In genomic region chr14:94564381-94564780, GRCh38 we compare ENCODE assay signal across 2 cellular contexts.
TF ChIP-seq lines count a peak whose summit lies in the region.

No MANE protein-coding gene starts in this region.

TF ChIP-seq in GM12878, 131 proteins besides CTCF, POLR2A, EP300 and RAD21:
- peak; percentile 52 for TF ChIP-seq ZBTB40 (IDR thresholded peaks at IDR 0.05; ENCODE audit: borderline replicate concordance)
- TF ChIP-seq HCFC1 (IDR thresholded peaks at IDR 0.05; ENCODE audit: low read length) = no peak
TF ChIP-seq in GM12878: peak in this region for 1.

TF ChIP-seq in HepG2, 621 proteins besides CTCF, POLR2A, EP300 and RAD21:
- TF ChIP-seq FOXA1 (IDR thresholded peaks at IDR 0.05) (no peak), FOXA1 (CRISPR knock-in tag; IDR thresholded peaks at IDR 0.05) (peak; percentile 44), ZNF720 (CRISPR knock-in tag; IDR thresholded peaks at IDR 0.05) (no peak), ZC3H4 (CRISPR knock-in tag; IDR thresholded peaks at IDR 0.05; ENCODE audit: borderline replicate concordance) (no peak), CHD4 (IDR thresholded peaks at IDR 0.05; ENCODE audit: borderline replicate concordance, low read length) (peak; percentile 46; the same call in 1 of the 2 replicates), PHF21A (CRISPR knock-in tag; IDR thresholded peaks at IDR 0.05) (peak; percentile 19; the same call in 1 of the 2 replicates), HNF1A (IDR thresholded peaks at IDR 0.05; ENCODE audit: low read depth) (peak; percentile 33; the same call in 1 of the 2 replicates), HNF1A (CRISPR knock-in tag; IDR thresholded peaks at IDR 0.05; ENCODE audit: borderline replicate concordance) (peak; percentile 39; the same call in 1 of the 2 replicates), ZNF589 (CRISPR knock-in tag; conservative IDR thresholded peaks at IDR 0.05) (no peak), ZNF747 (CRISPR knock-in tag; IDR thresholded peaks at IDR 0.05; ENCODE audit: borderline replicate concordance) (no peak), SOX6 (IDR thresholded peaks at IDR 0.05) (no peak), SOX6 (CRISPR knock-in tag; IDR thresholded peaks at IDR 0.05) (peak; percentile 43; the same call in 1 of the 2 replicates), ZBTB40 (IDR thresholded peaks at IDR 0.05) (peak; percentile 90), ZBTB40 (CRISPR knock-in tag; IDR thresholded peaks at IDR 0.05) (peak; percentile 99), ATF5 (CRISPR knock-in tag; IDR thresholded peaks at IDR 0.05; ENCODE audit: low read depth) (no peak), NFIC (IDR thresholded peaks at IDR 0.05; ENCODE audit: low read length) (peak; percentile 62), SOX13 (IDR thresholded peaks at IDR 0.05) (no peak), SOX13 (CRISPR knock-in tag; conservative IDR thresholded peaks at IDR 0.05 in 1 of 2, IDR thresholded peaks at IDR 0.05 in 1 of 2) (peak in 1 of 2 experiments; percentile 67; a peak in 1 of 4 replicates), ZBTB7B (CRISPR knock-in tag; IDR thresholded peaks at IDR 0.05) (0 out of 2 replicates have a peak, but pooled peaks have one; percentile 25), NR2F6 (IDR thresholded peaks at IDR 0.05) (peak; percentile 42; the same call in 1 of the 2 replicates), NR2F6 (CRISPR knock-in tag; IDR thresholded peaks at IDR 0.05) (no peak), ZNF652 (CRISPR knock-in tag; IDR thresholded peaks at IDR 0.05; ENCODE audit: borderline replicate concordance, low read depth) (peak; percentile 77; the same call in 1 of the 2 replicates), GATAD2A (CRISPR knock-in tag; IDR thresholded peaks at IDR 0.05) (0 out of 2 replicates have a peak, but pooled peaks have one; percentile 18), TCF7 (IDR thresholded peaks at IDR 0.05; ENCODE audit: low read depth) (peak; percentile 49), TOE1 (CRISPR knock-in tag; IDR thresholded peaks at IDR 0.05) (no peak), RARA (CRISPR knock-in tag; IDR thresholded peaks at IDR 0.05) (0 out of 2 replicates have a peak, but pooled peaks have one; percentile 10), RCOR2 (CRISPR knock-in tag; IDR thresholded peaks at IDR 0.05) (0 out of 2 replicates have a peak, but pooled peaks have one; percentile 34)
- TF ChIP-seq, protein P1, sequence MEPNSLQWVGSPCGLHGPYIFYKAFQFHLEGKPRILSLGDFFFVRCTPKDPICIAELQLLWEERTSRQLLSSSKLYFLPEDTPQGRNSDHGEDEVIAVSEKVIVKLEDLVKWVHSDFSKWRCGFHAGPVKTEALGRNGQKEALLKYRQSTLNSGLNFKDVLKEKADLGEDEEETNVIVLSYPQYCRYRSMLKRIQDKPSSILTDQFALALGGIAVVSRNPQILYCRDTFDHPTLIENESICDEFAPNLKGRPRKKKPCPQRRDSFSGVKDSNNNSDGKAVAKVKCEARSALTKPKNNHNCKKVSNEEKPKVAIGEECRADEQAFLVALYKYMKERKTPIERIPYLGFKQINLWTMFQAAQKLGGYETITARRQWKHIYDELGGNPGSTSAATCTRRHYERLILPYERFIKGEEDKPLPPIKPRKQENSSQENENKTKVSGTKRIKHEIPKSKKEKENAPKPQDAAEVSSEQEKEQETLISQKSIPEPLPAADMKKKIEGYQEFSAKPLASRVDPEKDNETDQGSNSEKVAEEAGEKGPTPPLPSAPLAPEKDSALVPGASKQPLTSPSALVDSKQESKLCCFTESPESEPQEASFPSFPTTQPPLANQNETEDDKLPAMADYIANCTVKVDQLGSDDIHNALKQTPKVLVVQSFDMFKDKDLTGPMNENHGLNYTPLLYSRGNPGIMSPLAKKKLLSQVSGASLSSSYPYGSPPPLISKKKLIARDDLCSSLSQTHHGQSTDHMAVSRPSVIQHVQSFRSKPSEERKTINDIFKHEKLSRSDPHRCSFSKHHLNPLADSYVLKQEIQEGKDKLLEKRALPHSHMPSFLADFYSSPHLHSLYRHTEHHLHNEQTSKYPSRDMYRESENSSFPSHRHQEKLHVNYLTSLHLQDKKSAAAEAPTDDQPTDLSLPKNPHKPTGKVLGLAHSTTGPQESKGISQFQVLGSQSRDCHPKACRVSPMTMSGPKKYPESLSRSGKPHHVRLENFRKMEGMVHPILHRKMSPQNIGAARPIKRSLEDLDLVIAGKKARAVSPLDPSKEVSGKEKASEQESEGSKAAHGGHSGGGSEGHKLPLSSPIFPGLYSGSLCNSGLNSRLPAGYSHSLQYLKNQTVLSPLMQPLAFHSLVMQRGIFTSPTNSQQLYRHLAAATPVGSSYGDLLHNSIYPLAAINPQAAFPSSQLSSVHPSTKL (CRISPR knock-in tag; IDR thresholded peaks at IDR 0.05) = 0 out of 2 replicates have a peak, but pooled peaks have one; percentile 21
